In genomic region chr22:27029584-27030130, GRCh38 we compare ENCODE assay signal across 21 cellular contexts.
"Had no signal": no experiment of that assay in that cellular context is flagged by ENCODE, and none has a peak within 500 bp of the region (broad histone marks: within the 10 kb centered on the region; RNA-seq: fewer than 3 reads in every experiment).

No MANE protein-coding gene starts in this region.

- FAIRE-seq: RCC 7860 had no signal

- H3K27ac ChIP-seq: SJSA1, SK-N-MC had no signal

- H3K4me1 ChIP-seq: SJSA1 had no signal

- H3K27me3 ChIP-seq: MG63, SJSA1 had no signal

- H3K4me3 ChIP-seq: MG63, SJSA1, SK-N-MC had no signal

- H3K36me3 ChIP-seq: MG63, SJSA1 had no signal

- H3K9me3 ChIP-seq: MG63, SJSA1 had no signal

- DNase-seq: Karpas-422, KG1, MG63, NCI-H1092, NCI-H1105 treated with DMSO at 0.1 percent for 48 hours, NCI-H1417 treated with DMSO at 0.1 percent for 48 hours, NCI-H146, NCI-H1694 treated with DMSO at 0.1 percent for 48 hours, NCI-H1930, NCI-H2081, NCI-H2107, NCI-H2227 treated with DMSO at 0.1 percent for 48 hours, NCI-H524, NCI-H526 treated with DMSO at 0.1 percent for 48 hours, NCI-H748 treated with DMSO at 0.1 percent for 48 hours, Right ventricle myocardium superior, RPMI8226, SIG-M5 had no signal
